2 cellular contexts compared by ENCODE assay signal in genomic region chr5:139835656-139836055, GRCh38.
A peak's percentile ranks its signal among the peaks of the same experiment; 100 is the strongest.
TF ChIP-seq lines count a peak whose summit lies in the region.

No MANE protein-coding gene starts in this region.

TF ChIP-seq in HEK293, 187 proteins besides CTCF, POLR2A, EP300 and RAD21:
- TF ChIP-seq ZNF148 (tag by site-specific recombination; IDR thresholded peaks at IDR 0.05; ENCODE audit: borderline replicate concordance) (no peak), REST (tag by site-specific recombination; IDR thresholded peaks at IDR 0.05) (peak; percentile 94), REPIN1 (tag by site-specific recombination; IDR thresholded peaks at IDR 0.05; ENCODE audit: low read depth) (no peak), ZNF830 (tag by site-specific recombination; IDR thresholded peaks at IDR 0.05; ENCODE audit: low read depth) (no peak), ZNF280D (tag by site-specific recombination; IDR thresholded peaks at IDR 0.05) (no peak), RBAK (tag by site-specific recombination; IDR thresholded peaks at IDR 0.05) (no peak)

TF ChIP-seq in K562, 482 proteins besides CTCF, POLR2A, EP300 and RAD21 (continued from another document):
- TF ChIP-seq REST (CRISPR knock-in tag; IDR thresholded peaks at IDR 0.05; ENCODE audit: low read depth) (peak; percentile 78), CEBPB (tag; IDR thresholded peaks at IDR 0.05) (no peak), EHMT2 (IDR thresholded peaks at IDR 0.05) (peak; percentile 85), HNRNPH1 (optimal IDR thresholded peaks at IDR 0.05; ENCODE audit: low read depth, low read length) (no peak), ZNF740 (CRISPR knock-in tag; IDR thresholded peaks at IDR 0.05) (peak; percentile 89), ZNF740 (tag; IDR thresholded peaks at IDR 0.05) (peak in 1 of 2 experiments; percentile 54; a peak in 1 of 4 replicates)
